Comparison of ENCODE assay signal across 9 cellular contexts in the genomic region with DNA sequence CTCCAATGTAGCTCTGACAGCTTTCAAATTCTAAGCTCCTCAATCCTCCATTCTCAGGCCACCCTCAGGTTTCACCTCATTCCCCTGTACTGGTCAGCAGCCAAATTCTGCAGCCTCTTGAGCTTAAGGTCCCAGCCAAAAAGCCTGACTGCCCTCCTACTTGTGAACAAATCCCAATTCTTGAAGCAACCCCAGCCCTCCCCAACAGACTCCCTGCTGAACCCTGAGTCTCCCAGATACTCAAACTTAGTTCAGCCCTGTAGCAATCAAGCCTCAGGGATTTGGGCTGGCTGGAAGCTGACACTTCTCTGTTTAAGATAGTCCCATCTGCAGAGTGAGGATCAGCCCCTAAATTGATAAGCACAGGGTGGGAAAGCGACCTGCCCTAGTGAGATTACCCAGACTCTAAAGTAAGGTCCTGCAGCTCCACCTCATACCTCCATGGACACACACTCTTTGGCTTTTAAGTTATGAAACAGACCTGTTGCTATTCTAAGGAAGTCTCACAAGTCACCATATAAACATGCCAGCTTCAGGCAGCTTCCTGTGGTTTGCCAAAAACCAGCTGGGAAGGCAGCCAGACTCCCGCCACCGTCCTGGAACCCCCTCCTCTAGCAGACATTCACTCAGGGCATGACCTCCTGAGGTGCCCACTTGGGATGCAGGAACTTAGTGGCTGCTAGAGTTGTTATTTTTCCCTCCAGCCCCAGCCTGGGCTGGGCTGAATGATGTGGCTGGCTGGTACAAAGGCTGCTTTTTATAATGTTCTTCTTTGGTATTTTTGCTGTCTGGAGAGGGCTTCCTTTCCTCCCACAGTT.
A peak's percentile ranks its signal among the peaks of the same experiment; 100 is the strongest.
DNase-seq lines count a peak whose midpoint lies in the region; ATAC-seq lines count a peak whose summit lies in the region.
"Had no signal": no experiment of that assay in that cellular context is flagged by ENCODE, and none has a peak within 500 bp of the region (broad histone marks: within the 10 kb centered on the region; RNA-seq: fewer than 3 reads in every experiment).

No MANE protein-coding gene starts in this region.

- peak overlapping the region; percentile 21 for H3K27ac Mint-ChIP-seq in activated T-helper 2 cell treated with anti-CD3 and anti-CD28 coated beads, Interferon-gamma antibody, Interleukin-2, Interleukin-4, amounts not matched to agents 10 μg/mL and 5 μg/mL and 100 μg/mL, durations not matched to agents 14 hours and 24 hours and 36 hours
- H3K27ac Mint-ChIP-seq in stimulated activated naive B cell treated with anti-CD40 and anti-IgM and Interleukin-4, amounts not matched to agents 10 μg/mL and 1 μg/mL and 100 μg/mL, for 72 hours, result no peak overlapping the region

- no peaks in the 10 kb centered on the region for H3K9me3 Mint-ChIP-seq in activated T-helper 2 cell treated with anti-CD3 and anti-CD28 coated beads, Interferon-gamma antibody, Interleukin-2, Interleukin-4, amounts not matched to agents 10 μg/mL and 5 μg/mL and 100 μg/mL, durations not matched to agents 14 hours and 24 hours and 36 hours
- H3K9me3 Mint-ChIP-seq in stimulated activated naive B cell treated with anti-CD40 and anti-IgM and Interleukin-4, amounts not matched to agents 10 μg/mL and 1 μg/mL and 100 μg/mL, for 72 hours, result no peaks in the 10 kb centered on the region
- H3K9me3 Mint-ChIP-seq: naive B cell had no signal

- DNase-seq in activated T-helper 2 cell treated with anti-CD3 and anti-CD28 coated beads, Interferon-gamma antibody, Interleukin-2, Interleukin-4, amounts not matched to agents 10 μg/mL and 5 μg/mL and 100 μg/mL, durations not matched to agents 14 hours and 24 hours and 36 hours (ENCODE audit: low spot score), result no peak
- DNase-seq in hypothalamus (lab: John Stamatoyannopoulos, UW) (peak in 43 of 51 donors; percentile 14 to 93 (median 56)), NCI-H510A (lab: John Stamatoyannopoulos, UW) (no peak)
- no peak for DNase-seq in stimulated activated naive B cell treated with anti-CD40 and anti-IgM and Interleukin-4, amounts not matched to agents 10 μg/mL and 1 μg/mL and 100 μg/mL, for 72 hours
- no peak for DNase-seq in stimulated activated CD4-positive, alpha-beta T cell treated with anti-CD3 and anti-CD28 coated beads, Interleukin-4, amount 100 ng/mL, for 24 hours
- DNase-seq: naive B cell had no signal

- intact Hi-C loops in activated T-helper 2 cell treated with anti-CD3 and anti-CD28 coated beads, Interferon-gamma antibody, Interleukin-2, Interleukin-4, amounts not matched to agents 10 μg/mL and 5 μg/mL and 100 μg/mL, durations not matched to agents 14 hours and 24 hours and 36 hours (cut with micrococcal nuclease), result no loop called here

- ATAC-seq in GM18502 (IDR thresholded peaks at IDR 0.05; ENCODE audit: poor library complexity, unreplicated experiment) (peak; percentile 64), HG03108 (IDR thresholded peaks at IDR 0.05; ENCODE audit: unreplicated experiment) (peak; percentile 51), HG02885 (IDR thresholded peaks at IDR 0.05; ENCODE audit: poor library complexity, unreplicated experiment) (no peak)
- ATAC-seq in stimulated activated naive B cell treated with anti-CD40 and anti-IgM and Interleukin-4, amounts not matched to agents 10 μg/mL and 1 μg/mL and 100 μg/mL, for 72 hours (replicated peaks), result peak; percentile 41 to 47

- H3K4me3 Mint-ChIP-seq in activated T-helper 2 cell treated with anti-CD3 and anti-CD28 coated beads, Interferon-gamma antibody, Interleukin-2, Interleukin-4, amounts not matched to agents 10 μg/mL and 5 μg/mL and 100 μg/mL, durations not matched to agents 14 hours and 24 hours and 36 hours (ENCODE audit: low read depth), result no peak overlapping the region
- H3K4me3 Mint-ChIP-seq in stimulated activated naive B cell treated with anti-CD40 and anti-IgM and Interleukin-4, amounts not matched to agents 10 μg/mL and 1 μg/mL and 100 μg/mL, for 72 hours, result no peak overlapping the region
- H3K4me3 Mint-ChIP-seq: naive B cell had no signal

- H3K36me3 Mint-ChIP-seq in activated T-helper 2 cell treated with anti-CD3 and anti-CD28 coated beads, Interferon-gamma antibody, Interleukin-2, Interleukin-4, amounts not matched to agents 10 μg/mL and 5 μg/mL and 100 μg/mL, durations not matched to agents 14 hours and 24 hours and 36 hours (ENCODE audit: low read depth), result no peaks in the 10 kb centered on the region
- H3K36me3 Mint-ChIP-seq in stimulated activated naive B cell treated with anti-CD40 and anti-IgM and Interleukin-4, amounts not matched to agents 10 μg/mL and 1 μg/mL and 100 μg/mL, for 72 hours, result no peaks in the 10 kb centered on the region
- H3K36me3 Mint-ChIP-seq: naive B cell had no signal

- H3K27me3 Mint-ChIP-seq in activated T-helper 2 cell treated with anti-CD3 and anti-CD28 coated beads, Interferon-gamma antibody, Interleukin-2, Interleukin-4, amounts not matched to agents 10 μg/mL and 5 μg/mL and 100 μg/mL, durations not matched to agents 14 hours and 24 hours and 36 hours (ENCODE audit: low read depth), result no peaks in the 10 kb centered on the region
- H3K27me3 Mint-ChIP-seq in stimulated activated naive B cell treated with anti-CD40 and anti-IgM and Interleukin-4, amounts not matched to agents 10 μg/mL and 1 μg/mL and 100 μg/mL, for 72 hours, result no peaks in the 10 kb centered on the region

- H3K4me1 Mint-ChIP-seq in activated T-helper 2 cell treated with anti-CD3 and anti-CD28 coated beads, Interferon-gamma antibody, Interleukin-2, Interleukin-4, amounts not matched to agents 10 μg/mL and 5 μg/mL and 100 μg/mL, durations not matched to agents 14 hours and 24 hours and 36 hours (ENCODE audit: low read depth), result peaks cover 26% of the 10 kb centered on the region
- peaks cover 12 to 21% of the 10 kb centered on the region in 2 donors for H3K4me1 Mint-ChIP-seq in stimulated activated naive B cell treated with anti-CD40 and anti-IgM and Interleukin-4, amounts not matched to agents 10 μg/mL and 1 μg/mL and 100 μg/mL, for 72 hours

Comparison
In these comparisons a context has a peak if more than half of its experiments do, and no peak if none do; other contexts are left out.
1. DNase-seq: peak in hypothalamus (43 of 51); none in activated T-helper 2 cell treated with anti-CD3 and anti-CD28 coated beads, Interferon-gamma antibody, Interleukin-2, Interleukin-4, amounts not matched to agents 10 μg/mL and 5 μg/mL and 100 μg/mL, durations not matched to agents 14 hours and 24 hours and 36 hours (single experiment), stimulated activated naive B cell treated with anti-CD40 and anti-IgM and Interleukin-4, amounts not matched to agents 10 μg/mL and 1 μg/mL and 100 μg/mL, for 72 hours (single experiment), stimulated activated CD4-positive, alpha-beta T cell treated with anti-CD3 and anti-CD28 coated beads, Interleukin-4, amount 100 ng/mL, for 24 hours (single experiment) and NCI-H510A (single experiment).